15 cellular contexts compared by ENCODE assay signal in the genomic region with DNA sequence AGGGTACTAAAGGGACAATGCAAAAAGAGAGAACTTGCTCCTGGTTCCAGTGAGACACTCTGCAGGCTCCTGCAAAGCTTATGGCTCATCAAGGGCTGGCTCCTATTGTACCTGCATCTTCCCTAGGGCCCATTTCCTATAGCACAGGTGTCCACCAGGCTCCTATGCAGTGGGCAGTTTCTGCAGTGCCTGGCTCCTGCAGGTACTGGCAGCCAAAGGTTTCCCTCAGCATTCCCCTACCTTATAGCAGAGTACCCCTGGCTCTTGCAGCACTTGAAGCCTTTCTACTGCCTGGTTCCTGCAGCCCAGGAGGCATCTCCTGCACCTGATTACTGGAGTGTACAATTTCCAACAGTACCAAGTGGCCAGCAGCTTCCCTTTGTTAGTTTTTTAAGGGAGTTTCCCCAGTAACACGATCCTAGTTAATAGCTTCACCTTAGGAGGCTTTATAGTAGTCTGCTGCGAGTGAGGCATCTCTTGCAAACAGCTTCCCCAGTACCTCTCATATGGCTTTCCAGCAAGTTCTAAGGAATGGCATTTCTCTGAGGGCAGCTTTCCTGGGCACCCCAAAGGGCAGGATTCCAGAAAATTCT.
DNase-seq lines count a peak whose midpoint lies in the region; ATAC-seq, FAIRE-seq and TF ChIP-seq lines count a peak whose summit lies in the region.
"Had no signal": no experiment of that assay in that cellular context is flagged by ENCODE, and none has a peak within 500 bp of the region (broad histone marks: within the 10 kb centered on the region; RNA-seq: fewer than 3 reads in every experiment).

No MANE protein-coding gene starts in this region.

- no peak overlapping the region; the same call in 1 of the 2 replicates for H3K27ac Mint-ChIP-seq in WTC11

- TF ChIP-seq POLR2A in HepG2 (IDR thresholded peaks at IDR 0.05; ENCODE audit: insufficient read depth in 1 of 2, low read depth in 2 of 2, low read length in 2 of 2) = no peak
- TF ChIP-seq POLR2A in spleen (IDR thresholded peaks at IDR 0.05) = no peak
- TF ChIP-seq POLR2A in upper lobe of left lung (IDR thresholded peaks at IDR 0.05) = no peak

- peaks cover 2% of the 10 kb centered on the region for H3K36me3 Mint-ChIP-seq in WTC11

- H3K9ac ChIP-seq in liver (ENCODE audit: low read depth in 1 of 2, low read length in 2 of 2) (no peak overlapping the region), HepG2 (ENCODE audit: insufficient read depth, low read depth, low read length) (no peak overlapping the region)

- TF ChIP-seq EP300 in HepG2 (IDR thresholded peaks at IDR 0.05; ENCODE audit: low read depth in 2 of 2, low read length in 2 of 2) (no peak), HepG2 (CRISPR knock-in tag; IDR thresholded peaks at IDR 0.05; ENCODE audit: borderline replicate concordance) (no peak), upper lobe of left lung (IDR thresholded peaks at IDR 0.05) (no peak)

- peaks cover 4% of the 10 kb centered on the region; the same call in 1 of the 2 replicates for H3K9me3 Mint-ChIP-seq in WTC11

- no peaks in the 10 kb centered on the region for H4K20me1 ChIP-seq in HepG2 (ENCODE audit: insufficient read depth, low read length)

- ATAC-seq in HepG2 (no peak), WTC11 (peak; percentile 82), upper lobe of left lung (ENCODE audit: low FRiP score in 2 of 2) (no peak), GM18861 (IDR thresholded peaks at IDR 0.05; ENCODE audit: unreplicated experiment) (no peak)
- ATAC-seq: Panc1 had no signal

- H3K27me3 ChIP-seq in liver (ENCODE audit: control insufficient read depth in 4 of 4, insufficient read depth in 4 of 4, low read length in 3 of 4) = no peaks in the 10 kb centered on the region
- no peaks in the 10 kb centered on the region for H3K27me3 ChIP-seq in HepG2 (ENCODE audit: control insufficient read depth in 1 of 2, insufficient read depth in 2 of 2, low read length in 2 of 2)
- H3K27me3 ChIP-seq in spleen (replicated peaks in 1 of 7) = no peaks in the 10 kb centered on the region
- no peaks in the 10 kb centered on the region for H3K27me3 ChIP-seq in upper lobe of left lung

- no peak overlapping the region for H3K4me2 ChIP-seq in HepG2 (ENCODE audit: low read depth, low read length)

- peaks cover 5% of the 10 kb centered on the region; the same call in 1 of the 2 replicates for H3K4me1 Mint-ChIP-seq in WTC11

- POLR2A ChIA-PET in HepG2 (lab: Yijun Ruan, JAX) (no interaction called here), WTC11 (lab: Charles Lee) (no interaction called here)

- CTCF ChIA-PET in HepG2 (lab: Yijun Ruan, JAX; ENCODE audit: low intra/inter-chr PET ratio, low total read pairs) = no interaction called here
- CTCF ChIA-PET in WTC11 (lab: Charles Lee) = no interaction called here

- H3K27me3 Mint-ChIP-seq in WTC11 (ENCODE audit: low read depth) = no peaks in the 10 kb centered on the region

- BruUV-seq in HepG2 (replicated peaks; lab: Mats Ljungman, UMichigan) = no TSS peak

- no peak overlapping the region for H3K4me3 Mint-ChIP-seq in WTC11

- FAIRE-seq in HepG2 (lab: Jason Lieb, UNC) = no peak
- FAIRE-seq: HTR-8/SVneo had no signal

- TF ChIP-seq RAD21 in liver (IDR thresholded peaks at IDR 0.05) = no peak
- TF ChIP-seq RAD21 in HepG2 (CRISPR knock-in tag; IDR thresholded peaks at IDR 0.05) = no peak

- H2AFZ ChIP-seq in HepG2 (ENCODE audit: low read length) = no peak overlapping the region

- 89% methylated on average over 2 of the region's 2 CpGs for WGBS in liver
- 96% methylated on average over 2 of the region's 2 CpGs for WGBS in HepG2 (ENCODE audit: low lambda C conversion rate)
- 91 to 96% (median 93%) methylated on average over 2 of the region's 2 CpGs for WGBS in spleen, 5 donors
- 77 to 88% methylated on average over 2 of the region's 2 CpGs for WGBS in upper lobe of left lung, 2 donors

- in situ Hi-C loops in HepG2 (cut with HindIII; ENCODE audit: extremely low pct_ligation_motif_present, low pct_unique_long_range_greater_than_20kb) = no loop called here

- DNase-seq in HepG2 (ENCODE audit: low spot score) (no peak), NCI-H2196 (lab: John Stamatoyannopoulos, UW; ENCODE audit: unreplicated experiment) (peak; percentile 8), WTC11 (ENCODE audit: low spot score) (no peak), spleen (peak; percentile 35), upper lobe of left lung (no peak), occipital lobe (lab: John Stamatoyannopoulos, UW) (no peak)
- DNase-seq: C1 segment of cervical spinal cord, DMS153, NCI-H1694, NCI-H526 treated with DMSO at 0.1 percent for 48 hours had no signal

- H3K4me3 ChIP-seq in liver (ENCODE audit: low read depth in 1 of 3, low read length in 3 of 3) = peak overlapping the region in 2 of 3 donors; percentile 24
- no peak overlapping the region for H3K4me3 ChIP-seq in HepG2 (replicated peaks in 1 of 3; ENCODE audit: insufficient read depth in 1 of 3, low read depth in 2 of 3, low read length in 3 of 3)
- H3K4me3 ChIP-seq in spleen = no peak overlapping the region
- H3K4me3 ChIP-seq in upper lobe of left lung = no peak overlapping the region
- H3K4me3 ChIP-seq: HAP-1 had no signal

- intact Hi-C loops in HepG2 (cut with micrococcal nuclease; ENCODE audit: unreplicated experiment) = no loop called here
- intact Hi-C loops in spleen (cut with DNase I; ENCODE audit: low total_unique reads) = no loop called here

- H3K4me1 ChIP-seq in liver (ENCODE audit: control insufficient read depth in 4 of 4, insufficient read depth in 4 of 4, low read length in 3 of 4) (no peaks in the 10 kb centered on the region), HepG2 (ENCODE audit: insufficient read depth, low read length) (no peaks in the 10 kb centered on the region), spleen (no peaks in the 10 kb centered on the region), upper lobe of left lung (no peaks in the 10 kb centered on the region)

- H3K79me2 ChIP-seq in HepG2 (ENCODE audit: insufficient read depth, low read length) = no peaks in the 10 kb centered on the region

- TF ChIP-seq CTCF in liver (IDR thresholded peaks at IDR 0.05; ENCODE audit: low read depth, low read length, missing input control) (no peak), HepG2 (CRISPR knock-in tag; IDR thresholded peaks at IDR 0.05) (no peak), WTC11 (IDR thresholded peaks at IDR 0.05) (no peak), spleen (IDR thresholded peaks at IDR 0.05 in 8 of 11, conservative IDR thresholded peaks at IDR 0.05 in 3 of 11) (no peak), upper lobe of left lung (IDR thresholded peaks at IDR 0.05) (no peak)

- peaks cover 6 to 11% (median 9%) of the 10 kb centered on the region in 4 donors for H3K9me3 ChIP-seq in liver (ENCODE audit: control insufficient read depth in 4 of 4, low read length in 3 of 4)
- peaks cover 13% of the 10 kb centered on the region for H3K9me3 ChIP-seq in HepG2 (ENCODE audit: low read length)
- peaks cover 0 to 17% (median 4%) of the 10 kb centered on the region in 8 donors for H3K9me3 ChIP-seq in spleen
- peaks cover 0 to 6% (median 0%) of the 10 kb centered on the region in 4 donors for H3K9me3 ChIP-seq in upper lobe of left lung
- H3K9me3 ChIP-seq: HAP-1 had no signal

- H3K36me3 ChIP-seq in liver (ENCODE audit: control insufficient read depth in 4 of 4, insufficient read depth in 3 of 4, low read depth in 1 of 4, low read length in 3 of 4) (peaks cover 1 to 11% (median 10%) of the 10 kb centered on the region in 4 donors), HepG2 (replicated peaks in 1 of 2; ENCODE audit: control insufficient read depth in 1 of 2, insufficient read depth in 2 of 2, low read length in 2 of 2) (no peaks in the 10 kb centered on the region), spleen (peaks cover 0 to 23% (median 0%) of the 10 kb centered on the region in 6 donors), upper lobe of left lung (no peaks in the 10 kb centered on the region)
- H3K36me3 ChIP-seq: HAP-1 had no signal

- H3K27ac ChIP-seq in liver (ENCODE audit: low read depth in 1 of 2, low read length in 2 of 2) (no peak overlapping the region), HepG2 (ENCODE audit: extremely low read length, insufficient read depth, low read length) (no peak overlapping the region), spleen (no peak overlapping the region), upper lobe of left lung (no peak overlapping the region)

TF ChIP-seq in HepG2, 621 proteins besides CTCF, POLR2A, EP300 and RAD21:
- no peak for TF ChIP-seq ZNF101 (CRISPR knock-in tag; IDR thresholded peaks at IDR 0.05; ENCODE audit: borderline replicate concordance, low read depth)
- TF ChIP-seq SMARCE1 (IDR thresholded peaks at IDR 0.05; ENCODE audit: borderline replicate concordance) = no peak
- no peak for TF ChIP-seq ZNF326 (CRISPR knock-in tag; IDR thresholded peaks at IDR 0.05; ENCODE audit: borderline replicate concordance)
- no peak for TF ChIP-seq BRCA1 (CRISPR knock-in tag; IDR thresholded peaks at IDR 0.05)
TF ChIP-seq in HepG2: peak in this region for 0.

TF ChIP-seq in WTC11, 78 proteins besides CTCF, POLR2A, EP300 and RAD21 (continues in another document):
- TF ChIP-seq, protein P1, sequence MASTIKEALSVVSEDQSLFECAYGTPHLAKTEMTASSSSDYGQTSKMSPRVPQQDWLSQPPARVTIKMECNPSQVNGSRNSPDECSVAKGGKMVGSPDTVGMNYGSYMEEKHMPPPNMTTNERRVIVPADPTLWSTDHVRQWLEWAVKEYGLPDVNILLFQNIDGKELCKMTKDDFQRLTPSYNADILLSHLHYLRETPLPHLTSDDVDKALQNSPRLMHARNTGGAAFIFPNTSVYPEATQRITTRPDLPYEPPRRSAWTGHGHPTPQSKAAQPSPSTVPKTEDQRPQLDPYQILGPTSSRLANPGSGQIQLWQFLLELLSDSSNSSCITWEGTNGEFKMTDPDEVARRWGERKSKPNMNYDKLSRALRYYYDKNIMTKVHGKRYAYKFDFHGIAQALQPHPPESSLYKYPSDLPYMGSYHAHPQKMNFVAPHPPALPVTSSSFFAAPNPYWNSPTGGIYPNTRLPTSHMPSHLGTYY (CRISPR knock-in tag; IDR thresholded peaks at IDR 0.05) = no peak

Comparison
In these comparisons a context has a peak if more than half of its experiments do, and no peak if none do; other contexts are left out.
1. H3K4me3 ChIP-seq: peak in liver (2 of 3); none in HepG2 (0 of 3), spleen (0 of 8) and upper lobe of left lung (0 of 4).
2. DNase-seq: peak in NCI-H2196 (single experiment) and spleen (single experiment); none in HepG2 (single experiment), WTC11 (single experiment), upper lobe of left lung (0 of 2) and occipital lobe (single experiment).